In genomic region chr6:163585932-163586437, GRCh38 we compare ENCODE assay signal across 8 cellular contexts.
DNase-seq lines count a peak whose midpoint lies in the region; ATAC-seq, FAIRE-seq and TF ChIP-seq lines count a peak whose summit lies in the region.

No MANE protein-coding gene starts in this region.

- in situ Hi-C loops in gastrocnemius medialis (cut with MboI; ENCODE audit: low sequenced_read_pairs in 4 of 4) = loop anchor here (5.0 to 25.0 kb wide), 7 partner anchors 151 to 526 kb away; no protein-coding TSS in a partner anchor

- WGBS in gastroesophageal sphincter (ENCODE audit: low coverage in 1 of 2), 2 donors = 40 to 59% methylated on average over 6 to 8 of the region's 8 CpGs

- H3K27ac ChIP-seq in gastroesophageal sphincter = no peak overlapping the region
- H3K27ac ChIP-seq in gastrocnemius medialis = peak overlapping the region; percentile 81 to 88 (median 86)

- H3K36me3 Mint-ChIP-seq in activated CD4-positive, alpha-beta T cell treated with anti-CD3 and anti-CD28 coated beads for 36 hours (ENCODE audit: low read depth) = no peaks in the 10 kb centered on the region

- no peak for FAIRE-seq in H54 (lab: Jason Lieb, UNC)

- H3K36me3 ChIP-seq in gastroesophageal sphincter (no peaks in the 10 kb centered on the region), gastrocnemius medialis (no peaks in the 10 kb centered on the region)

- CTCF ChIA-PET in activated CD4-positive, alpha-beta T cell treated with anti-CD3 and anti-CD28 coated beads for 36 hours (lab: Charles Lee) = no interaction called here

- intact Hi-C loops in gastrocnemius medialis (cut with DNase I; ENCODE audit: low total_unique reads) = loop anchor here (2.0 to 10.0 kb wide), 4 partner anchors 165 to 401 kb away; no protein-coding TSS in a partner anchor
- intact Hi-C loops in activated CD4-positive, alpha-beta T cell treated with anti-CD3 and anti-CD28 coated beads for 36 hours (cut with DNase I, micrococcal nuclease) = no loop called here

- H3K27me3 ChIP-seq in gastroesophageal sphincter (peaks cover 4% of the 10 kb centered on the region), gastrocnemius medialis (no peaks in the 10 kb centered on the region)

- H3K27ac Mint-ChIP-seq in activated CD4-positive, alpha-beta T cell treated with anti-CD3 and anti-CD28 coated beads for 36 hours = no peak overlapping the region

- no peaks in the 10 kb centered on the region for H3K9me3 ChIP-seq in gastroesophageal sphincter
- peaks cover 0 to 3% (median 0%) of the 10 kb centered on the region in 3 donors for H3K9me3 ChIP-seq in gastrocnemius medialis

- DNase-seq in H54 (ENCODE audit: insufficient read length, low spot score) = peak; percentile 10
- peak; percentile 87 to 93 for DNase-seq in gastrocnemius medialis
- DNase-seq in DMS153 treated with DMSO at 0.1 percent for 48 hours (lab: John Stamatoyannopoulos, UW; ENCODE audit: unreplicated experiment) = no peak
- no peak for DNase-seq in activated CD4-positive, alpha-beta T cell treated with anti-CD3 and anti-CD28 coated beads for 36 hours

- H3K4me1 Mint-ChIP-seq in activated CD4-positive, alpha-beta T cell treated with anti-CD3 and anti-CD28 coated beads for 36 hours = no peaks in the 10 kb centered on the region

- TF ChIP-seq POLR2A in H54 (IDR thresholded peaks at IDR 0.05; ENCODE audit: low read depth, low read length) = no peak
- TF ChIP-seq POLR2A in gastroesophageal sphincter (IDR thresholded peaks at IDR 0.05) = no peak
- peak; percentile 39 to 52 for TF ChIP-seq POLR2A in gastrocnemius medialis (IDR thresholded peaks at IDR 0.05)

- peaks cover 5% of the 10 kb centered on the region for H3K9me3 Mint-ChIP-seq in activated CD4-positive, alpha-beta T cell treated with anti-CD3 and anti-CD28 coated beads for 36 hours (ENCODE audit: low read depth)

- H3K27me3 Mint-ChIP-seq in activated CD4-positive, alpha-beta T cell treated with anti-CD3 and anti-CD28 coated beads for 36 hours = peaks cover 5% of the 10 kb centered on the region

- TF ChIP-seq EP300 in gastroesophageal sphincter (IDR thresholded peaks at IDR 0.05) = no peak

- POLR2A ChIA-PET in activated CD4-positive, alpha-beta T cell treated with anti-CD3 and anti-CD28 coated beads for 36 hours (lab: Charles Lee) = no interaction called here

- no peak overlapping the region for H3K4me3 ChIP-seq in gastroesophageal sphincter
- peak overlapping the region in 3 of 4 donors; percentile 14 to 24 (median 24) for H3K4me3 ChIP-seq in gastrocnemius medialis

- ATAC-seq in SK-N-SH treated with all-trans-retinoic acid at 6 μM for 48 hours (peak; percentile 90), gastroesophageal sphincter (peak; percentile 90), gastrocnemius medialis (peak; percentile 85 to 88), GM21737 (IDR thresholded peaks at IDR 0.05; ENCODE audit: unreplicated experiment) (no peak), GM19324 (IDR thresholded peaks at IDR 0.05; ENCODE audit: low FRiP score, unreplicated experiment) (no peak)
- no peak for ATAC-seq in activated CD4-positive, alpha-beta T cell treated with anti-CD3 and anti-CD28 coated beads for 36 hours

- H3K4me1 ChIP-seq in gastroesophageal sphincter (peaks cover 0 to 18% (median 0%) of the 10 kb centered on the region in 3 donors), gastrocnemius medialis (peaks cover 43 to 55% of the 10 kb centered on the region in 2 donors)

- TF ChIP-seq CTCF in gastroesophageal sphincter (IDR thresholded peaks at IDR 0.05) = no peak
- TF ChIP-seq CTCF in gastrocnemius medialis (IDR thresholded peaks at IDR 0.05 in 4 of 5, conservative IDR thresholded peaks at IDR 0.05 in 1 of 5) = no peak

- H3K4me3 Mint-ChIP-seq in activated CD4-positive, alpha-beta T cell treated with anti-CD3 and anti-CD28 coated beads for 36 hours = no peak overlapping the region

TF ChIP-seq in SK-N-SH treated with all-trans-retinoic acid at 6 μM for 48 hours, 23 proteins besides CTCF, POLR2A, EP300 and RAD21:
- TF ChIP-seq PATZ1 (CRISPR knock-in tag; IDR thresholded peaks at IDR 0.05; ENCODE audit: borderline replicate concordance) (peak; percentile 86; the same call in 1 of the 2 replicates), CSDC2 (CRISPR knock-in tag; IDR thresholded peaks at IDR 0.05) (no peak), ZC3H10 (CRISPR knock-in tag; IDR thresholded peaks at IDR 0.05) (no peak), ZNF8 (CRISPR knock-in tag; IDR thresholded peaks at IDR 0.05) (no peak), BACH2 (CRISPR knock-in tag; IDR thresholded peaks at IDR 0.05; ENCODE audit: borderline replicate concordance) (no peak), ISL1 (CRISPR knock-in tag; IDR thresholded peaks at IDR 0.05) (0 out of 2 replicates have a peak, but pooled peaks have one; percentile 23)

Comparison
In these comparisons a context has a peak if more than half of its experiments do, and no peak if none do; other contexts are left out.
1. DNase-seq: peak in H54 (single experiment) and gastrocnemius medialis (2 of 2); none in DMS153 treated with DMSO at 0.1 percent for 48 hours (single experiment) and activated CD4-positive, alpha-beta T cell treated with anti-CD3 and anti-CD28 coated beads for 36 hours (single experiment).
2. POLR2A ChIP-seq: peak in gastrocnemius medialis (2 of 2); none in H54 (single experiment) and gastroesophageal sphincter (0 of 2).
3. ATAC-seq: peak in SK-N-SH treated with all-trans-retinoic acid at 6 μM for 48 hours (single experiment), gastroesophageal sphincter (single experiment) and gastrocnemius medialis (2 of 2); none in GM21737 (single experiment), GM19324 (single experiment) and activated CD4-positive, alpha-beta T cell treated with anti-CD3 and anti-CD28 coated beads for 36 hours (single experiment).
4. H3K27ac ChIP-seq: peak in gastrocnemius medialis (4 of 4); none in gastroesophageal sphincter (0 of 4).
5. H3K4me3 ChIP-seq: peak in gastrocnemius medialis (3 of 4); none in gastroesophageal sphincter (0 of 2).